ENCODE assay signal across 13 cellular contexts in the genomic region with DNA sequence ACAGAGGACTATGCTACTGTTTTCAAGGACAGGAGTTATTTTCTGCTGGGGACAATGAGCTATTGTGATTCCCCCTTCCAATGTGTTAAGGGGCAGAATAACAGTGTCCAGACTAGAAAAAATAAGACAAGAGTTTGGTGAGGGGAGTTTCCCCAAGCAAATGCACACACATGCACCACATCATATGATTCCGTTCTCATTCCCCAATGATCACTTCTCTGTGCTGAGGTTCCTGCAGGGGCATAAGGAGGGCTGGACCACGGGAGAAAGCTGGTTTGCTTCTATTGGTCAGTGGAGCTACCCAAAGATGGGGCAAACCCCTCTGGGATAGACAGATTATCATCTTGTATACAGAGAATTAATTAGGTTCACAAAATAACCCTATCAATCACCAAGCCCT.
DNase-seq lines count a peak whose midpoint lies in the region; ATAC-seq and TF ChIP-seq lines count a peak whose summit lies in the region.
"Had no signal": no experiment of that assay in that cellular context is flagged by ENCODE, and none has a peak within 500 bp of the region (broad histone marks: within the 10 kb centered on the region; RNA-seq: fewer than 3 reads in every experiment).

No MANE protein-coding gene starts in this region.

- H3K4me1 Mint-ChIP-seq in IgD-negative memory B cell = peaks cover 21 to 51% (median 24%) of the 10 kb centered on the region in 3 donors

- peaks cover 12 to 34% of the 10 kb centered on the region in 2 donors for H3K36me3 ChIP-seq in mucosa of rectum (ENCODE audit: control insufficient read depth in 2 of 2, insufficient read depth in 2 of 2, low read length in 2 of 2)
- peaks cover 14 to 39% (median 31%) of the 10 kb centered on the region in 4 donors for H3K36me3 ChIP-seq in stomach

- no peaks in the 10 kb centered on the region for H3K27me3 ChIP-seq in mucosa of rectum (ENCODE audit: control insufficient read depth in 2 of 2, insufficient read depth in 2 of 2, low read length in 2 of 2)
- H3K27me3 ChIP-seq in stomach = no peaks in the 10 kb centered on the region

- H3K27ac ChIP-seq in caudate nucleus (ENCODE audit: low read depth, low read length) (peak overlapping the region; percentile 96), mucosa of rectum (ENCODE audit: low read depth in 2 of 2, low read length in 2 of 2) (peak overlapping the region; percentile 4 to 72), stomach (peak overlapping the region in 4 of 5 donors; percentile 38 to 93 (median 74))

- H3K36me3 Mint-ChIP-seq in IgD-negative memory B cell = peaks cover 8% of the 10 kb centered on the region

- no peak for TF ChIP-seq POLR2A in stomach (IDR thresholded peaks at IDR 0.05)

- H3K4me3 Mint-ChIP-seq in IgD-negative memory B cell = peak overlapping the region in 2 of 4 donors; percentile 29 to 39
- H3K4me3 Mint-ChIP-seq: activated naive CD4-positive, alpha-beta T cell treated with anti-CD3 and anti-CD28 coated beads, Interleukin-2, amount 10 ng/mL, durations not matched to agents 7 days and 5 days had no signal

- intact Hi-C loops in stomach (cut with DNase I; ENCODE audit: low total_unique reads) (no loop called here), posterior vena cava (cut with DNase I) (no loop called here)

- no peak for ATAC-seq in HG02852 (IDR thresholded peaks at IDR 0.05; ENCODE audit: unreplicated experiment)

- peaks cover 4 to 9% of the 10 kb centered on the region in 2 donors for H3K4me1 ChIP-seq in mucosa of rectum (ENCODE audit: control insufficient read depth in 2 of 2, insufficient read depth in 2 of 2, low read length in 2 of 2)
- H3K4me1 ChIP-seq in stomach = peaks cover 54 to 100% (median 77%) of the 10 kb centered on the region in 4 donors

- H3K9me3 ChIP-seq in mucosa of rectum (ENCODE audit: control insufficient read depth in 2 of 2, low read length in 2 of 2) = no peaks in the 10 kb centered on the region
- H3K9me3 ChIP-seq in stomach = no peaks in the 10 kb centered on the region

- H3K9me3 Mint-ChIP-seq in IgD-negative memory B cell = no peaks in the 10 kb centered on the region
- H3K9me3 Mint-ChIP-seq: activated naive CD4-positive, alpha-beta T cell treated with anti-CD3 and anti-CD28 coated beads, Interleukin-2, amount 10 ng/mL, durations not matched to agents 7 days and 5 days had no signal

- TF ChIP-seq EP300 in stomach (IDR thresholded peaks at IDR 0.05) = no peak

- DNase-seq in caudate nucleus (lab: John Stamatoyannopoulos, UW) (peak in 3 of 61 donors; percentile 18 to 25 (median 21)), stomach (no peak), SW480 (ENCODE audit: low spot score) (no peak), GM19238 (ENCODE audit: insufficient read length, low spot score) (no peak), posterior vena cava (ENCODE audit: low spot score) (no peak)
- DNase-seq: activated naive CD4-positive, alpha-beta T cell treated with anti-CD3 and anti-CD28 coated beads, Interleukin-2, amount 10 ng/mL, durations not matched to agents 7 days and 5 days; cerebellar nuclear complex; NCI-H1436 treated with DMSO at 0.1 percent for 48 hours; NCI-H510A treated with DMSO at 0.1 percent for 48 hours; RPMI8226 had no signal

- no peak overlapping the region for H3K9ac ChIP-seq in mucosa of rectum (ENCODE audit: low read depth in 1 of 2, low read length in 2 of 2)

- TF ChIP-seq CTCF in stomach (IDR thresholded peaks at IDR 0.05) = no peak

- H3K4me3 ChIP-seq in mucosa of rectum (ENCODE audit: low read length in 2 of 2) (no peak overlapping the region), stomach (no peak overlapping the region)

- H3K27me3 Mint-ChIP-seq in IgD-negative memory B cell = no peaks in the 10 kb centered on the region
- H3K27me3 Mint-ChIP-seq: activated naive CD4-positive, alpha-beta T cell treated with anti-CD3 and anti-CD28 coated beads, Interleukin-2, amount 10 ng/mL, durations not matched to agents 7 days and 5 days had no signal

- H3K27ac Mint-ChIP-seq in IgD-negative memory B cell = peak overlapping the region; percentile 40 to 92 (median 49)
- H3K27ac Mint-ChIP-seq: activated naive CD4-positive, alpha-beta T cell treated with anti-CD3 and anti-CD28 coated beads, Interleukin-2, amount 10 ng/mL, durations not matched to agents 7 days and 5 days had no signal

- 64 to 88% (median 80%) methylated on average over 2 of the region's 2 CpGs for WGBS in stomach, 5 donors

Comparison
In these comparisons a context has a peak if more than half of its experiments do, and no peak if none do; other contexts are left out.
1. H3K27ac ChIP-seq: peak in every context shown above with its lines; median percentile 96 in caudate nucleus; 74 in stomach; 38 in mucosa of rectum.